In genomic region chr1:47212636-47213229, GRCh38 we compare ENCODE assay signal across 24 cellular contexts. TPM values are rescaled to one million over a fixed set of nuclear protein-coding genes. Genes with fewer than 3 reads are reported as not detected.
"Had no signal": no experiment of that assay in that cellular context is flagged by ENCODE, and none has a peak within 500 bp of the region (broad histone marks: within the 10 kb centered on the region; RNA-seq: fewer than 3 reads in every experiment).

No MANE protein-coding gene starts in this region.

- H3K27me3 ChIP-seq: right lobe of liver, uterus had no signal

- H3K4me3 ChIP-seq: cardiac muscle cell, dorsolateral prefrontal cortex, neural progenitor cell, right lobe of liver, smooth muscle cell, tibial artery, uterus had no signal

- H3K4me1 ChIP-seq: right lobe of liver, tibial artery, uterus had no signal

- H3K9me3 Mint-ChIP-seq: activated CD4-positive, alpha-beta memory T cell treated with anti-CD3 and anti-CD28 coated beads, Interleukin-2, amount 10 ng/mL, durations not matched to agents 7 days and 5 days; activated naive CD8-positive, alpha-beta T cell treated with anti-CD3 and anti-CD28 coated beads for 36 hours; activated T-helper 17 cell treated with anti-CD3 and anti-CD28 coated beads, Interleukin-2, amount 50 U/mL, for 72 hours; naive thymus-derived CD4-positive, alpha-beta T cell; neural progenitor cell; stimulated activated effector memory CD8-positive, alpha-beta T cell treated with anti-CD3 and anti-CD28 coated beads, Interleukin-12 subunit alpha, Interleukin-12 subunit beta, amount 100 ng/mL, for 72 hours had no signal

- ATAC-seq: SK-N-SH treated with all-trans-retinoic acid at 6 μM for 48 hours; stimulated activated effector memory CD8-positive, alpha-beta T cell treated with anti-CD3 and anti-CD28 coated beads, Interleukin-12 subunit alpha, Interleukin-12 subunit beta, amount 100 ng/mL, for 72 hours had no signal

- H3K27ac Mint-ChIP-seq: activated CD4-positive, alpha-beta memory T cell treated with anti-CD3 and anti-CD28 coated beads, Interleukin-2, amount 10 ng/mL, durations not matched to agents 7 days and 5 days; activated naive CD8-positive, alpha-beta T cell treated with anti-CD3 and anti-CD28 coated beads for 36 hours; activated T-helper 17 cell treated with anti-CD3 and anti-CD28 coated beads, Interleukin-2, amount 50 U/mL, for 72 hours; naive thymus-derived CD4-positive, alpha-beta T cell; neural progenitor cell; stimulated activated effector memory CD8-positive, alpha-beta T cell treated with anti-CD3 and anti-CD28 coated beads, Interleukin-12 subunit alpha, Interleukin-12 subunit beta, amount 100 ng/mL, for 72 hours had no signal

- DNase-seq: activated CD4-positive, alpha-beta memory T cell treated with anti-CD3 and anti-CD28 coated beads, Interleukin-2, amount 10 ng/mL, durations not matched to agents 7 days and 5 days; activated CD4-positive, alpha-beta T cell treated with anti-CD3 and anti-CD28 coated beads for 48 hours; activated CD4-positive, CD25-positive, alpha-beta regulatory T cell; activated naive CD4-positive, alpha-beta T cell; activated naive CD8-positive, alpha-beta T cell treated with anti-CD3 and anti-CD28 coated beads for 36 hours; activated T-cell treated with anti-CD3 and anti-CD28 coated beads, Interleukin-2, amount 50 U/mL, for 1 hour; amniotic stem cell; islet precursor cell; mesenchymal stem cell; naive thymus-derived CD4-positive, alpha-beta T cell; right lobe of liver; stimulated activated CD4-positive, alpha-beta T cell treated with anti-CD3 and anti-CD28 coated beads, Interleukin-4, amount 100 ng/mL, for 24 hours; T1000; uterus had no signal

- H3K9ac ChIP-seq: neural progenitor cell had no signal

- H3K4me1 Mint-ChIP-seq: activated naive CD8-positive, alpha-beta T cell treated with anti-CD3 and anti-CD28 coated beads for 36 hours; activated T-helper 17 cell treated with anti-CD3 and anti-CD28 coated beads, Interleukin-2, amount 50 U/mL, for 72 hours had no signal

- H3K36me3 Mint-ChIP-seq: activated naive CD8-positive, alpha-beta T cell treated with anti-CD3 and anti-CD28 coated beads for 36 hours; naive thymus-derived CD4-positive, alpha-beta T cell; neural progenitor cell; stimulated activated effector memory CD8-positive, alpha-beta T cell treated with anti-CD3 and anti-CD28 coated beads, Interleukin-12 subunit alpha, Interleukin-12 subunit beta, amount 100 ng/mL, for 72 hours had no signal

- H3K36me3 ChIP-seq: cardiac muscle cell, neural progenitor cell, right lobe of liver, tibial artery, uterus had no signal

- H3K27ac ChIP-seq: cardiac muscle cell, neural progenitor cell, tibial artery had no signal

- H3K4me3 Mint-ChIP-seq: activated CD4-positive, alpha-beta memory T cell treated with anti-CD3 and anti-CD28 coated beads, Interleukin-2, amount 10 ng/mL, durations not matched to agents 7 days and 5 days; activated naive CD8-positive, alpha-beta T cell treated with anti-CD3 and anti-CD28 coated beads for 36 hours; activated T-helper 17 cell treated with anti-CD3 and anti-CD28 coated beads, Interleukin-2, amount 50 U/mL, for 72 hours; neural progenitor cell; stimulated activated effector memory CD8-positive, alpha-beta T cell treated with anti-CD3 and anti-CD28 coated beads, Interleukin-12 subunit alpha, Interleukin-12 subunit beta, amount 100 ng/mL, for 72 hours had no signal

- H3K9me3 ChIP-seq: right lobe of liver, tibial artery, uterus had no signal

RNA-seq across cellular contexts. Expression of gene TAL1, which starts 19.3 kb away (rescaled TPM):
- total RNA-seq: activated CD4-positive, alpha-beta memory T cell treated with anti-CD3 and anti-CD28 coated beads, Interleukin-2, amount 10 ng/mL, durations not matched to agents 7 days and 5 days; activated naive CD8-positive, alpha-beta T cell treated with anti-CD3 and anti-CD28 coated beads for 36 hours; activated T-helper 17 cell treated with anti-CD3 and anti-CD28 coated beads, Interleukin-2, amount 50 U/mL, for 72 hours; osteocyte; smooth muscle cell; T-helper 1 cell treated with Interleukin-12 subunit alpha and Interleukin-12 subunit beta and Interleukin-4 antibody, amounts not matched to agents 30 ng/mL and 1 ng/mL, for 36 hours had no signal
- polyA plus RNA-seq: naive thymus-derived CD4-positive, alpha-beta T cell; smooth muscle cell had no signal

RNA-seq across cellular contexts. Expression of gene PDZK1IP1, which starts 22.9 kb away (rescaled TPM):
- total RNA-seq: activated CD4-positive, alpha-beta memory T cell treated with anti-CD3 and anti-CD28 coated beads, Interleukin-2, amount 10 ng/mL, durations not matched to agents 7 days and 5 days; activated naive CD8-positive, alpha-beta T cell treated with anti-CD3 and anti-CD28 coated beads for 36 hours; activated T-helper 17 cell treated with anti-CD3 and anti-CD28 coated beads, Interleukin-2, amount 50 U/mL, for 72 hours; cardiac muscle cell; naive thymus-derived CD4-positive, alpha-beta T cell; osteocyte; smooth muscle cell; T-helper 1 cell treated with Interleukin-12 subunit alpha and Interleukin-12 subunit beta and Interleukin-4 antibody, amounts not matched to agents 30 ng/mL and 1 ng/mL, for 36 hours had no signal
- polyA plus RNA-seq: cardiac muscle cell; naive thymus-derived CD4-positive, alpha-beta T cell; smooth muscle cell had no signal
